1 cellular context compared by ENCODE assay signal in the genomic region with DNA sequence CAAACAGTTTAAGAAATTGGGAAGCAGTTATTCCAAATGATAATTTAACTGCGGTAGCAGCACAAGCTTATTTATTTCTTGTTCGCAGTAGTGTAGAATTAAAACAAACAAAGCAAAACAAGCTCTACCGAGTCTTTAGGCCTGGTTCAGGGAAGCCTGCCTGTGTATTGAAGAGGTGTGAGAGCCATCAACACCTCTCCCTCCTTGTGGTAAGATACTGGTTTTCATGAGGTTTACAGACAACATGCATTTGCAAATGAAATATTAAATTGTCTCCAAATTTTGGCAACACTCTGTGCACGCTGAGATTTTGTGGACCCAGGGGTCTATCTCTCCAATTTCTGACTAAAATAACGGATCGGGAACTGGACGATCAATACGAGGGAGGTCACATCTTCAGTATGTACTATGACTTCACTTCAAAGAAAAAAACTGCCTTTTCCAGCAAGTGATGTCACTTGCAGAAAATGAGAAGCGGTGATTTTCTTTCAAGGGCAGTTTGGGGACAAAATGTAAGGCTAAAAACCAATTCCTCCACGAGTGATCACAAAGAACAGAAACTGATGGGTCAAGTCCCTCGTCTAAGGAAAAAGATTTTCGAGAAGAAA.
TF ChIP-seq lines count a peak whose summit lies in the region.

No MANE protein-coding gene starts in this region.

TF ChIP-seq in WTC11, 78 proteins besides CTCF, POLR2A, EP300 and RAD21 (continued from another document):
- TF ChIP-seq E2F1 (CRISPR knock-in tag; IDR thresholded peaks at IDR 0.05) (no peak), ZNF263 (CRISPR knock-in tag; IDR thresholded peaks at IDR 0.05; ENCODE audit: low read depth) (no peak), EMX1 (CRISPR knock-in tag; IDR thresholded peaks at IDR 0.05) (no peak), ERG (CRISPR knock-in tag; IDR thresholded peaks at IDR 0.05) (no peak), CREM (CRISPR knock-in tag; IDR thresholded peaks at IDR 0.05) (no peak), STAT6 (CRISPR knock-in tag; conservative IDR thresholded peaks at IDR 0.05; ENCODE audit: low read depth) (no peak), NFATC4 (CRISPR knock-in tag; IDR thresholded peaks at IDR 0.05) (no peak), FOXP1 (CRISPR knock-in tag; IDR thresholded peaks at IDR 0.05; ENCODE audit: borderline replicate concordance) (no peak), ZNF416 (CRISPR knock-in tag; IDR thresholded peaks at IDR 0.05) (no peak), NR1H2 (CRISPR knock-in tag; IDR thresholded peaks at IDR 0.05) (no peak)
